In the genomic region with DNA sequence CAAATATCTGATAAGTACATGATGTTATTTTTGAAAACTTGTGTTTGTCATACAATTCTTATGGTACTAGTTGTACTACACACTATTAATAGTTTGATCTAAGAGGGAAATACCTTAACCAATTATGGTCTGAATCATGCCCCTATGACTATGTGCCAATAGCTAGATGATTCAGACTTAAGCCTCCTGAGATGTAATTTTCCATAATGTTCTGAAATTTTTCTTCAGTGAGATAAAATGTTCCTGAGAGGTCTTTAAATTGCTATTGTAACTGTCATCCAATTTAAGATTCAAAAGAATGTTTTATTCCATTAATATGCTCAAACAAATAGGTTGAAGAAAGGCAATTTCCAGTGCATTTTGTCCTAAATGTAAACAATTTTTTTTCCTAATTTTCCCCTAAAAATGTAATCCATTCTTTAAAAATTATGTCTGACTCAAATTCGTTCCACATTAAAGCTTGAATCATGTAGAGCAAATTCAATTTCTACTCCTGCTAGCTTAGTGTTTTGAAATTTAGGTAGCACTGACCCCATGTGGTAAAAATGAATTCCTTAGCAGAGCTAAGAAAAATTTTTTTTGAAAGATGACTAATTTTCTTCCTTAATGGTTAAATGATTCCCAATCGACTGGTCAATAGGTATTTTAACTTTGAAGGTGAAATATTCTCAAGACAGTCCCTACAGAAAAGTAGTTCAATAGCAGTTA, we compare ENCODE assay signal across 10 cellular contexts. TPM values are rescaled to one million over a fixed set of nuclear protein-coding genes. Genes with fewer than 3 reads are reported as not detected.
DNase-seq lines count a peak whose midpoint lies in the region; ATAC-seq, FAIRE-seq and TF ChIP-seq lines count a peak whose summit lies in the region.
"Had no signal": no experiment of that assay in that cellular context is flagged by ENCODE, and none has a peak within 500 bp of the region (broad histone marks: within the 10 kb centered on the region; RNA-seq: fewer than 3 reads in every experiment).

No MANE protein-coding gene starts in this region.

- H3K27me3 ChIP-seq in left lung = no peaks in the 10 kb centered on the region

- no peaks in the 10 kb centered on the region for H3K9me3 ChIP-seq in left lung
- no peaks in the 10 kb centered on the region for H3K9me3 ChIP-seq in kidney (ENCODE audit: control insufficient read depth in 1 of 2, low read length in 2 of 2)

- peak; percentile 31 for ATAC-seq in left lung

- no peak overlapping the region for H3K27ac ChIP-seq in left lung
- no peak overlapping the region for H3K27ac ChIP-seq in kidney (ENCODE audit: low read depth in 2 of 2, low read length in 2 of 2)

- DNase-seq in AG20443 (ENCODE audit: low spot score) (peak; percentile 9), H54 (ENCODE audit: insufficient read length, low spot score) (no peak), amniotic epithelial cell (ENCODE audit: low read depth) (peak; percentile 75), left lung (no peak), urothelium cell line (ENCODE audit: low spot score) (no peak), NCI-H187 (lab: John Stamatoyannopoulos, UW) (no peak), kidney (no peak)
- no peak for DNase-seq in stimulated activated CD4-positive, alpha-beta T cell treated with anti-CD3 and anti-CD28 coated beads, Interleukin-1b, Interleukin-23, amount 100 ng/mL, for 48 hours
- DNase-seq: activated naive CD8-positive, alpha-beta T cell treated with anti-CD3 and anti-CD28 coated beads, Interleukin-2, amount 10 ng/mL, durations not matched to agents 7 days and 5 days; NCI-H510A treated with DMSO at 0.1 percent for 48 hours had no signal

- TF ChIP-seq CTCF in left lung (IDR thresholded peaks at IDR 0.05) (peak in 1 of 2 donors; percentile 8), kidney (IDR thresholded peaks at IDR 0.05; ENCODE audit: borderline replicate concordance, extremely low read depth, insufficient read depth) (no peak)

- intact Hi-C loops in left lung (cut with DNase I) = no loop called here
- intact Hi-C loops in kidney (cut with DNase I) = no loop called here

- H3K36me3 ChIP-seq in left lung = no peaks in the 10 kb centered on the region
- H3K36me3 ChIP-seq in kidney (ENCODE audit: control insufficient read depth in 1 of 2, insufficient read depth in 2 of 2, low read length in 2 of 2) = no peaks in the 10 kb centered on the region

- FAIRE-seq in H54 (lab: Jason Lieb, UNC) (peak; percentile 55), urothelium cell line (lab: Jason Lieb, UNC) (no peak), kidney (lab: Jason Lieb, UNC) (no peak)

- H3K4me1 ChIP-seq in left lung = no peaks in the 10 kb centered on the region
- H3K4me1 ChIP-seq in kidney (ENCODE audit: control insufficient read depth in 1 of 2, insufficient read depth in 1 of 2, low read depth in 1 of 2, low read length in 2 of 2) = no peaks in the 10 kb centered on the region

- no peak overlapping the region for H3K4me3 ChIP-seq in left lung
- no peak overlapping the region for H3K4me3 ChIP-seq in kidney (ENCODE audit: low read length in 2 of 2)

- H3K9ac ChIP-seq in kidney (ENCODE audit: low read length in 2 of 2) = no peak overlapping the region

- TF ChIP-seq POLR2A in H54 (IDR thresholded peaks at IDR 0.05; ENCODE audit: low read depth, low read length) = no peak

RNA-seq across cellular contexts. Expression of a gene that starts 49.1 kb away (rescaled TPM):
- total RNA-seq in left lung = 10 to 100 TPM; 22.5 to 25.7 TPM
- total RNA-seq in kidney = 26.5 TPM
- 7.2 TPM for polyA plus RNA-seq in kidney (ENCODE audit: insufficient read depth, low read depth, low replicate concordance)

Comparison
In these comparisons a context has a peak if more than half of its experiments do, and no peak if none do; other contexts are left out.
1. DNase-seq: peak in AG20443 (single experiment) and amniotic epithelial cell (single experiment); none in H54 (single experiment), left lung (0 of 2), urothelium cell line (single experiment), NCI-H187 (0 of 2), stimulated activated CD4-positive, alpha-beta T cell treated with anti-CD3 and anti-CD28 coated beads, Interleukin-1b, Interleukin-23, amount 100 ng/mL, for 48 hours (single experiment) and kidney (single experiment).